In the genomic region with DNA sequence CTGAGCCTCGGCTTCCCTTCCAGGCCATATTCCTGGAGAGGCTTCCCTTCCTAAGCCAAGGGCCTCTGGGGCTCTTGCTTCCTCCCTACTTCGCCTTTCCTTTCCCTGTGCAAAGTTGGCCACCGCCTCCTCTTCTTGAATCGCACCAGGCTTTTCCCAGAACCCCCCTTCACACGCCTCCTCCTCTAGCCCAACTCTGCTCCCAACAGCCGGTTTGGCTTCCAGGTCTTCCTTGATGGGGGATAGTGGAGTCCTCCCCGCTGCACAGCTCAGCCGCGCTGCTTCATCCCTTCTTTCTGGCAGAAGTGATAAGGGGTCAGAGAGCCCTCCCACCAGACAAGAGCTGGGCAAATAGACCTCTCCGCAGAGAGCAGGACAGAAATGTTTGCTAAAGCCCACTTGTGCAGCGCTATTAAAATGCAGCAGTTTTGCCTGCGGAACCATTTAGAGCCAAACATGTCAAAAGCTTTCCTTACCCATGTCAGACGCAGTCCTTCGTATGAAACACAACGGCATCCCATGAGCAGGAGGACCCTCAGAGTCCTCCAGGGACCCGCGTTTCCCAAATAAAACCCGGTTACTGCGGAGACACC, we compare ENCODE assay signal across 1 cellular context.
TF ChIP-seq lines count a peak whose summit lies in the region.

No MANE protein-coding gene starts in this region.

TF ChIP-seq in H1, 55 proteins besides CTCF, POLR2A, EP300 and RAD21 (continued from another document):
- TF ChIP-seq CHD2 (IDR thresholded peaks at IDR 0.05; ENCODE audit: low read length) (no peak), ZNF274 (IDR thresholded peaks at IDR 0.05; ENCODE audit: borderline replicate concordance, extremely low read depth, low read length) (no peak), CBX5 (IDR thresholded peaks at IDR 0.05; ENCODE audit: low read depth, low read length) (no peak), CTBP2 (IDR thresholded peaks at IDR 0.05; ENCODE audit: borderline replicate concordance, insufficient read depth, insufficient read length, low read length) (no peak), POLR2AphosphoS5 (IDR thresholded peaks at IDR 0.05; ENCODE audit: low read depth, low read length) (no peak)
TF ChIP-seq in H1: peak in this region for 0.
